In genomic region chr4:94536049-94536448, GRCh38 we compare ENCODE assay signal across 19 cellular contexts.
DNase-seq lines count a peak whose midpoint lies in the region; ATAC-seq and TF ChIP-seq lines count a peak whose summit lies in the region.
"Had no signal": no experiment of that assay in that cellular context is flagged by ENCODE, and none has a peak within 500 bp of the region (broad histone marks: within the 10 kb centered on the region; RNA-seq: fewer than 3 reads in every experiment).

No MANE protein-coding gene starts in this region.

- H3K27ac ChIP-seq in HUES6 (ENCODE audit: low read depth, low read length): 0 out of 2 replicates have a peak overlapping the region, but pooled peaks have one; percentile 36
- no peak overlapping the region for H3K27ac ChIP-seq in SJCRH30
- peak overlapping the region in 9 of 10 donors; percentile 13 to 76 (median 53) for H3K27ac ChIP-seq in heart right ventricle
- peak overlapping the region; percentile 84 for H3K27ac ChIP-seq in psoas muscle
- H3K27ac ChIP-seq: BLaER1, RWPE1, testis had no signal

- H3K9me3 ChIP-seq in HUES6 (ENCODE audit: control insufficient read depth, insufficient read depth, low read depth, low read length): no peaks in the 10 kb centered on the region
- H3K9me3 ChIP-seq in SJCRH30 (replicated peaks): no peaks in the 10 kb centered on the region
- no peaks in the 10 kb centered on the region for H3K9me3 ChIP-seq in heart right ventricle
- H3K9me3 ChIP-seq in psoas muscle: no peaks in the 10 kb centered on the region
- H3K9me3 ChIP-seq: BLaER1, body of pancreas, MG63, neutrophil, testis had no signal

- H3K4me1 ChIP-seq in HUES6 (ENCODE audit: control insufficient read depth, insufficient read depth, low read length): peaks cover 73% of the 10 kb centered on the region
- peaks cover 11% of the 10 kb centered on the region for H3K4me1 ChIP-seq in SJCRH30
- peaks cover 8 to 99% (median 87%) of the 10 kb centered on the region in 9 donors for H3K4me1 ChIP-seq in heart right ventricle
- peaks cover 91% of the 10 kb centered on the region for H3K4me1 ChIP-seq in psoas muscle
- H3K4me1 ChIP-seq: BLaER1 had no signal

- H3K36me3 ChIP-seq in HUES6 (ENCODE audit: control insufficient read depth, insufficient read depth, low read length): no peaks in the 10 kb centered on the region
- no peaks in the 10 kb centered on the region for H3K36me3 ChIP-seq in SJCRH30
- H3K36me3 ChIP-seq in heart right ventricle: peaks cover 0 to 3% (median 0%) of the 10 kb centered on the region in 9 donors
- H3K36me3 ChIP-seq in psoas muscle (ENCODE audit: insufficient read depth in 1 of 2, low read depth in 1 of 2): no peaks in the 10 kb centered on the region
- H3K36me3 ChIP-seq: BLaER1, MG63, neutrophil had no signal

- ATAC-seq in heart right ventricle (peak in 5 of 8 donors; percentile 7 to 46 (median 31)), psoas muscle (peak; percentile 53 to 73 (median 61)), GM18505 (IDR thresholded peaks at IDR 0.05; ENCODE audit: unreplicated experiment) (no peak)
- ATAC-seq: body of pancreas, sciatic nerve had no signal

- DNase-seq in SJCRH30 (peak; percentile 36 to 69), heart right ventricle (no peak), psoas muscle (no peak), SW 1271 (lab: John Stamatoyannopoulos, UW) (no peak)
- DNase-seq in activated CD4-positive, CD25-positive, alpha-beta regulatory T cell (lab: John Stamatoyannopoulos, UW): no peak
- DNase-seq: activated CD4-positive, CD25-positive, alpha-beta regulatory T cell treated with anti-CD3 and anti-CD28 coated beads, Interleukin-2, amount 50 U/mL, for 72 hours; activated naive CD4-positive, alpha-beta T cell treated with anti-CD3 and anti-CD28 coated beads, Interleukin-2, amount 10 ng/mL, durations not matched to agents 7 days and 5 days; body of pancreas; DMS79; MG63; NCI-H187 treated with DMSO at 0.1 percent for 48 hours; stimulated activated CD4-positive, alpha-beta T cell treated with anti-CD3 and anti-CD28 coated beads, Interleukin-2, amount 100 ng/mL, for 48 hours; testis had no signal

- no peak for TF ChIP-seq CTCF in heart right ventricle (IDR thresholded peaks at IDR 0.05)
- TF ChIP-seq CTCF in psoas muscle (IDR thresholded peaks at IDR 0.05): no peak

- H3K9ac ChIP-seq in HUES6 (ENCODE audit: low read length): no peak overlapping the region
- H3K9ac ChIP-seq: BLaER1 had no signal

- H3K27me3 ChIP-seq in HUES6 (ENCODE audit: control insufficient read depth, insufficient read depth, low read length) (no peaks in the 10 kb centered on the region), SJCRH30 (no peaks in the 10 kb centered on the region), heart right ventricle (no peaks in the 10 kb centered on the region), psoas muscle (ENCODE audit: insufficient read depth in 3 of 3, low read length in 2 of 3) (no peaks in the 10 kb centered on the region)
- H3K27me3 ChIP-seq: BLaER1, body of pancreas, MG63, neutrophil, testis had no signal

- WGBS in heart right ventricle, 2 donors: 36 to 60% methylated on average over 3 of the region's 3 CpGs
- 25 to 47% (median 35%) methylated on average over 3 of the region's 3 CpGs for WGBS in psoas muscle, 3 donors

- intact Hi-C loops in heart right ventricle (cut with DNase I) (loop anchor here in 2 of 10 donors (10.0 kb wide), 1 partner anchor 81 kb away; the partner anchor contains the start of gene PDLIM5 (in 2 of the 2)), psoas muscle (cut with DNase I) (loop anchor here in 1 of 2 donors (5.0 kb wide), 1 partner anchor 46 kb away; no protein-coding TSS in a partner anchor)

- TF ChIP-seq POLR2A in GM18505 (IDR thresholded peaks at IDR 0.05; ENCODE audit: borderline replicate concordance, extremely low read depth, insufficient read depth, insufficient read length): no peak

- H3K4me3 ChIP-seq in HUES6 (ENCODE audit: low read depth, low read length) (no peak overlapping the region), SJCRH30 (no peak overlapping the region), heart right ventricle (no peak overlapping the region), psoas muscle (peak overlapping the region; percentile 6)
- H3K4me3 ChIP-seq: BLaER1, body of pancreas, MG63, testis had no signal

Comparison
In these comparisons a context has a peak if more than half of its experiments do, and no peak if none do; other contexts are left out.
1. DNase-seq: peak in SJCRH30 (2 of 2); none in heart right ventricle (0 of 2), psoas muscle (0 of 2), SW 1271 (0 of 2) and activated CD4-positive, CD25-positive, alpha-beta regulatory T cell (0 of 4).